27 cellular contexts compared by ENCODE assay signal in the genomic region with DNA sequence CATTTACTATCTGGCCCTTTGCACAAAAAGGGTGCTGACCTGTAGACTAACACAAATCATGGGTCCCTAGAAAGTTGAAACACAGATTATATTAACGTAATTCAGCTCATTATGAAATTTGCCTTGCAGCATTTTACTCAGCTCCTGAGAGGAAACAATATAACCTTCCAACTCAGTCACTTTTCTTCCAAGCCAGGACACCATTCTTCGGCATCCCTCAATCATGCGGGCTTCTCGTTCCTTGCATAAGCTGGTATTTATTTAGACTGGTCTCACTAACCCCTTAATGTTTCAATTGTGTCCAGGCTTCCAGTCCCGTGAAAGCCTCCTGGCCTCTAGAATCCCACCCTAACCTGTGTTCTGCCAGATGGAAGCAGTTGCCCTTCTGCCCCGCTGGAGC.
"Had no signal": no experiment of that assay in that cellular context is flagged by ENCODE, and none has a peak within 500 bp of the region (broad histone marks: within the 10 kb centered on the region; RNA-seq: fewer than 3 reads in every experiment).

No MANE protein-coding gene starts in this region.

- H3K36me3 ChIP-seq: ascending aorta, heart left ventricle had no signal

- H3K27me3 ChIP-seq: ascending aorta had no signal

- DNase-seq: activated CD4-positive, alpha-beta memory T cell treated with anti-CD3 and anti-CD28 coated beads, Interleukin-2, amount 10 ng/mL, durations not matched to agents 7 days and 5 days; activated CD4-positive, alpha-beta T cell treated with anti-CD3 and anti-CD28 coated beads for 1 hour; activated CD4-positive, alpha-beta T cell treated with anti-CD3 and anti-CD28 coated beads for 4 hours; activated CD4-positive, alpha-beta T cell treated with anti-CD3 and anti-CD28 coated beads, Interleukin-2, amount 10 ng/mL, durations not matched to agents 7 days and 5 days; activated CD4-positive, alpha-beta T cell treated with anti-CD3 and anti-CD28 coated beads, Interleukin-2, amount 50 U/mL, for 4 hours; activated CD8-positive, alpha-beta memory T cell treated with anti-CD3 and anti-CD28 coated beads, Interleukin-2, amount 50 U/mL, for 48 hours; activated effector memory CD4-positive, alpha-beta T cell treated with Interleukin-2 at 50 U/mL for 16 hours; activated gamma-delta T cell treated with Interleukin-2 at 50 U/mL for 16 hours; activated naive CD4-positive, alpha-beta T cell treated with Interleukin-2 at 50 U/mL for 16 hours; activated naive CD8-positive, alpha-beta T cell treated with anti-CD3 and anti-CD28 coated beads, Interleukin-2, amount 10 ng/mL, durations not matched to agents 7 days and 5 days; activated T-cell treated with anti-CD3 and anti-CD28 coated beads for 4 hours; activated T-cell treated with anti-CD3 and anti-CD28 coated beads, Interleukin-2, amount 50 U/mL, for 24 hours; activated T-cell treated with anti-CD3 and anti-CD28 coated beads, Interleukin-2, amount 50 U/mL, for 72 hours; dorsolateral prefrontal cortex; effector memory CD4-positive, alpha-beta T cell; endodermal cell; heart left ventricle; T-helper 2 cell had no signal

- H3K4me1 ChIP-seq: ascending aorta, heart left ventricle had no signal

- H3K4me1 Mint-ChIP-seq: activated CD4-positive, alpha-beta memory T cell treated with anti-CD3 and anti-CD28 coated beads, Interleukin-2, amount 10 ng/mL, durations not matched to agents 7 days and 5 days; activated CD4-positive, alpha-beta T cell treated with anti-CD3 and anti-CD28 coated beads, Interleukin-2, amount 10 ng/mL, durations not matched to agents 7 days and 5 days; activated naive CD4-positive, alpha-beta T cell treated with anti-CD3 and anti-CD28 coated beads, Interleukin-2, amount 50 U/mL, for 24 hours; activated naive CD8-positive, alpha-beta T cell treated with anti-CD3 and anti-CD28 coated beads, Interleukin-2, amount 10 ng/mL, durations not matched to agents 7 days and 5 days had no signal

- H3K27me3 Mint-ChIP-seq: activated CD4-positive, alpha-beta memory T cell treated with anti-CD3 and anti-CD28 coated beads, Interleukin-2, amount 10 ng/mL, durations not matched to agents 7 days and 5 days; activated naive CD4-positive, alpha-beta T cell treated with anti-CD3 and anti-CD28 coated beads, Interleukin-2, amount 50 U/mL, for 24 hours; brain had no signal

- H3K4me3 Mint-ChIP-seq: activated CD4-positive, alpha-beta memory T cell treated with anti-CD3 and anti-CD28 coated beads, Interleukin-2, amount 10 ng/mL, durations not matched to agents 7 days and 5 days; activated CD4-positive, alpha-beta T cell treated with anti-CD3 and anti-CD28 coated beads, Interleukin-2, amount 10 ng/mL, durations not matched to agents 7 days and 5 days; activated naive CD4-positive, alpha-beta T cell treated with anti-CD3 and anti-CD28 coated beads, Interleukin-2, amount 50 U/mL, for 24 hours; activated naive CD8-positive, alpha-beta T cell treated with anti-CD3 and anti-CD28 coated beads, Interleukin-2, amount 10 ng/mL, durations not matched to agents 7 days and 5 days; activated T-cell treated with anti-CD3 and anti-CD28 coated beads, Interleukin-2, amount 50 U/mL, for 24 hours; activated T-cell treated with anti-CD3 and anti-CD28 coated beads, Interleukin-2, amount 50 U/mL, for 72 hours; brain; central memory CD8-positive, alpha-beta T cell; dendritic cell treated with granulocyte-macrophage colony-stimulating factor and Interleukin-4, amounts not matched to agents 40 ng/mL and 50 ng/mL, for 4 days; endodermal cell; WTC11 had no signal

- H3K4me3 ChIP-seq: ascending aorta, coronary artery, dorsolateral prefrontal cortex, heart left ventricle had no signal

- H3K9me3 ChIP-seq: ascending aorta had no signal

- H3K9me3 Mint-ChIP-seq: activated CD4-positive, alpha-beta memory T cell treated with anti-CD3 and anti-CD28 coated beads, Interleukin-2, amount 10 ng/mL, durations not matched to agents 7 days and 5 days; activated CD4-positive, alpha-beta T cell treated with anti-CD3 and anti-CD28 coated beads, Interleukin-2, amount 10 ng/mL, durations not matched to agents 7 days and 5 days; activated naive CD4-positive, alpha-beta T cell treated with anti-CD3 and anti-CD28 coated beads, Interleukin-2, amount 50 U/mL, for 24 hours; central memory CD8-positive, alpha-beta T cell had no signal

- H3K27ac ChIP-seq: ascending aorta, coronary artery, dorsolateral prefrontal cortex, heart left ventricle, VCaP had no signal

- ATAC-seq: activated T-cell treated with anti-CD3 and anti-CD28 coated beads, Interleukin-2, amount 50 U/mL, for 72 hours; esophagus mucosa; heart left ventricle; WTC11 had no signal

- H3K36me3 Mint-ChIP-seq: activated naive CD4-positive, alpha-beta T cell treated with anti-CD3 and anti-CD28 coated beads, Interleukin-2, amount 50 U/mL, for 24 hours; activated naive CD8-positive, alpha-beta T cell treated with anti-CD3 and anti-CD28 coated beads, Interleukin-2, amount 10 ng/mL, durations not matched to agents 7 days and 5 days; brain had no signal

- H3K27ac Mint-ChIP-seq: activated CD4-positive, alpha-beta memory T cell treated with anti-CD3 and anti-CD28 coated beads, Interleukin-2, amount 10 ng/mL, durations not matched to agents 7 days and 5 days; activated CD4-positive, alpha-beta T cell treated with anti-CD3 and anti-CD28 coated beads, Interleukin-2, amount 10 ng/mL, durations not matched to agents 7 days and 5 days; activated naive CD4-positive, alpha-beta T cell treated with anti-CD3 and anti-CD28 coated beads, Interleukin-2, amount 50 U/mL, for 24 hours; activated naive CD8-positive, alpha-beta T cell treated with anti-CD3 and anti-CD28 coated beads, Interleukin-2, amount 10 ng/mL, durations not matched to agents 7 days and 5 days; activated T-cell treated with anti-CD3 and anti-CD28 coated beads, Interleukin-2, amount 50 U/mL, for 24 hours; activated T-cell treated with anti-CD3 and anti-CD28 coated beads, Interleukin-2, amount 50 U/mL, for 72 hours; dendritic cell treated with granulocyte-macrophage colony-stimulating factor and Interleukin-4, amounts not matched to agents 40 ng/mL and 50 ng/mL, for 4 days; endodermal cell; WTC11 had no signal
